ENCODE assay signal across 22 cellular contexts in the genomic region with DNA sequence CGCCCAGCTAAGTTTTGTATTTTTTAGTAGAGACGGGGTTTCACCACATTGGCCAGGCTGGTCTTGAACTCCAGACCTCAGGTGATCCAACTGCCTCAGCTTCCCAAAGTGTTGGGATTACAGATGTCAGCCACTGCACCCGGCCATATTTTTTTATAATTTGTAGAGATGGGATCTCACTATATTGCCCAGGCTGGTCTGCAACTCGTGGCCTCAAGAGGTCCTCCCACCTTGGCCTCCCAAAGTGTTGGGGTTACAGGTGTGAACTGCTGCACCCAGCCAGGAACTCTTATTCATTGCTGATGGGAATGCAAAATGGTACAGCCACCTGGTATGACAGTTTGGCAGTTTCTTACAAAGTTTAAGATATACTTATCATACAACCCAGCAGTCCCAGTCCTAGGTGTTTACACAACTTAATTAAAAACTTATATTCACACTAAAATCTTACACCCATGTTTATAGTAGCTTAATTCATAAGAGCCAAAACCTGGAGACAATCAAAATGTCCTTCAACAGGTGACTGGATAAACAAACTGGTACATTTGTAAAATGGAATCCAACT. TPM values are rescaled to one million over a fixed set of nuclear protein-coding genes. Genes with fewer than 3 reads are reported as not detected.
DNase-seq lines count a peak whose midpoint lies in the region; ATAC-seq, FAIRE-seq and TF ChIP-seq lines count a peak whose summit lies in the region.
"Had no signal": no experiment of that assay in that cellular context is flagged by ENCODE, and none has a peak within 500 bp of the region (broad histone marks: within the 10 kb centered on the region; RNA-seq: fewer than 3 reads in every experiment).

No MANE protein-coding gene starts in this region.

- H3K4me3 ChIP-seq in HepG2 (replicated peaks in 1 of 3; ENCODE audit: insufficient read depth in 1 of 3, low read depth in 2 of 3, low read length in 3 of 3) (no peak overlapping the region), right lobe of liver (no peak overlapping the region), body of pancreas (no peak overlapping the region), sigmoid colon (no peak overlapping the region)
- H3K4me3 ChIP-seq: BLaER1, HAP-1 had no signal

- POLR2A ChIA-PET in HepG2 (lab: Yijun Ruan, JAX), result interaction anchor here (2.0 kb wide), 1 partner anchor 13 kb away, joined by 4 read pairs; no protein-coding TSS in a partner anchor

- CTCF ChIA-PET in HepG2 (lab: Yijun Ruan, JAX; ENCODE audit: low intra/inter-chr PET ratio, low total read pairs), result no interaction called here

- TF ChIP-seq POLR2A in HepG2 (IDR thresholded peaks at IDR 0.05; ENCODE audit: insufficient read depth in 1 of 2, low read depth in 2 of 2, low read length in 2 of 2) (no peak), right lobe of liver (IDR thresholded peaks at IDR 0.05) (no peak), body of pancreas (IDR thresholded peaks at IDR 0.05) (no peak), sigmoid colon (IDR thresholded peaks at IDR 0.05) (no peak)

- 46% methylated on average over 4 of the region's 4 CpGs for WGBS in HepG2 (ENCODE audit: low lambda C conversion rate)
- 100% methylated on average over 2 of the region's 4 CpGs for WGBS in right lobe of liver (ENCODE audit: insufficient coverage, low coverage, low lambda C conversion rate, missing lambda C conversion rate)
- 73 to 79% methylated on average over 4 of the region's 4 CpGs for WGBS in body of pancreas, 2 donors
- 87 to 90% methylated on average over 4 of the region's 4 CpGs for WGBS in sigmoid colon, 2 donors

- H3K27me3 ChIP-seq in HepG2 (ENCODE audit: control insufficient read depth in 1 of 2, insufficient read depth in 2 of 2, low read length in 2 of 2), result no peaks in the 10 kb centered on the region
- no peaks in the 10 kb centered on the region for H3K27me3 ChIP-seq in right lobe of liver
- H3K27me3 ChIP-seq in body of pancreas, result no peaks in the 10 kb centered on the region
- H3K27me3 ChIP-seq in sigmoid colon, result no peaks in the 10 kb centered on the region
- H3K27me3 ChIP-seq: BLaER1 had no signal

- TF ChIP-seq CTCF in HepG2 (CRISPR knock-in tag; IDR thresholded peaks at IDR 0.05) (no peak), right lobe of liver (IDR thresholded peaks at IDR 0.05) (no peak), body of pancreas (IDR thresholded peaks at IDR 0.05) (no peak), sigmoid colon (IDR thresholded peaks at IDR 0.05) (no peak)

- H4K20me1 ChIP-seq in HepG2 (ENCODE audit: insufficient read depth, low read length), result no peaks in the 10 kb centered on the region
- H4K20me1 ChIP-seq: BLaER1 had no signal

- intact Hi-C loops in HepG2 (cut with micrococcal nuclease; ENCODE audit: unreplicated experiment), result no loop called here
- intact Hi-C loops in right lobe of liver (cut with DNase I), result no loop called here
- intact Hi-C loops in body of pancreas (cut with DNase I), result no loop called here
- intact Hi-C loops in sigmoid colon (cut with DNase I), result no loop called here

- no peaks in the 10 kb centered on the region for H3K79me2 ChIP-seq in HepG2 (ENCODE audit: insufficient read depth, low read length)

- H3K27ac ChIP-seq in HepG2 (ENCODE audit: extremely low read length, insufficient read depth, low read length) (no peak overlapping the region), right lobe of liver (no peak overlapping the region), body of pancreas (peak overlapping the region in 1 of 4 donors; percentile 6), sigmoid colon (no peak overlapping the region)
- H3K27ac ChIP-seq: 22Rv1, BLaER1, C4-2B had no signal

- H3K9me3 ChIP-seq in HepG2 (ENCODE audit: low read length) (no peaks in the 10 kb centered on the region), right lobe of liver (no peaks in the 10 kb centered on the region), body of pancreas (no peaks in the 10 kb centered on the region), sigmoid colon (no peaks in the 10 kb centered on the region)
- H3K9me3 ChIP-seq: BLaER1, Caco-2, HAP-1 had no signal

- in situ Hi-C loops in HepG2 (cut with HindIII; ENCODE audit: extremely low pct_ligation_motif_present, low pct_unique_long_range_greater_than_20kb), result no loop called here

- H3K4me2 ChIP-seq in HepG2 (ENCODE audit: low read depth, low read length), result no peak overlapping the region
- H3K4me2 ChIP-seq: BLaER1 had no signal

- ATAC-seq in HepG2, result no peak
- ATAC-seq in right lobe of liver, result no peak
- ATAC-seq in body of pancreas, result peak; percentile 38
- ATAC-seq in GM18517 (IDR thresholded peaks at IDR 0.05; ENCODE audit: unreplicated experiment), result no peak
- ATAC-seq in GM19397 (IDR thresholded peaks at IDR 0.05; ENCODE audit: unreplicated experiment), result no peak
- ATAC-seq: CD8-positive, alpha-beta T cell had no signal

- H2AFZ ChIP-seq in HepG2 (ENCODE audit: low read length), result no peak overlapping the region

- no peaks in the 10 kb centered on the region for H3K36me3 ChIP-seq in HepG2 (replicated peaks in 1 of 2; ENCODE audit: control insufficient read depth in 1 of 2, insufficient read depth in 2 of 2, low read length in 2 of 2)
- no peaks in the 10 kb centered on the region for H3K36me3 ChIP-seq in right lobe of liver
- no peaks in the 10 kb centered on the region for H3K36me3 ChIP-seq in body of pancreas (replicated peaks in 1 of 2; ENCODE audit: insufficient read depth in 1 of 2, low read depth in 2 of 2)
- H3K36me3 ChIP-seq in sigmoid colon, result no peaks in the 10 kb centered on the region
- H3K36me3 ChIP-seq: BLaER1, HAP-1 had no signal

- TF ChIP-seq EP300 in HepG2 (IDR thresholded peaks at IDR 0.05; ENCODE audit: low read depth in 2 of 2, low read length in 2 of 2) (no peak), HepG2 (CRISPR knock-in tag; IDR thresholded peaks at IDR 0.05; ENCODE audit: borderline replicate concordance) (no peak), sigmoid colon (IDR thresholded peaks at IDR 0.05) (no peak)

- TF ChIP-seq RAD21 in HepG2 (CRISPR knock-in tag; IDR thresholded peaks at IDR 0.05), result no peak

- H3K9ac ChIP-seq in HepG2 (ENCODE audit: insufficient read depth, low read depth, low read length), result no peak overlapping the region
- H3K9ac ChIP-seq: BLaER1 had no signal

- BruUV-seq in HepG2 (replicated peaks; lab: Mats Ljungman, UMichigan), result no TSS peak

- no peak for DNase-seq in HepG2 (ENCODE audit: low spot score)
- no peak for DNase-seq in right lobe of liver
- DNase-seq in body of pancreas, result peak in 1 of 4 donors; percentile 33
- peak; percentile 13 for DNase-seq in sigmoid colon
- DNase-seq in NCI-H1092 treated with DMSO at 0.1 percent for 48 hours (lab: John Stamatoyannopoulos, UW), result no peak
- DNase-seq: CD4-positive, CD25-positive, alpha-beta regulatory T cell; CD8-positive, alpha-beta T cell; DMS153; DND-41; GOT3 had no signal

- FAIRE-seq in HepG2 (lab: Jason Lieb, UNC), result no peak
- FAIRE-seq: A204.1, G401.6, GM12892, GM19239, H54 had no signal

- H3K4me1 ChIP-seq in HepG2 (ENCODE audit: insufficient read depth, low read length), result no peaks in the 10 kb centered on the region
- H3K4me1 ChIP-seq in right lobe of liver, result no peaks in the 10 kb centered on the region
- H3K4me1 ChIP-seq in body of pancreas, result no peaks in the 10 kb centered on the region
- H3K4me1 ChIP-seq in sigmoid colon, result no peaks in the 10 kb centered on the region
- H3K4me1 ChIP-seq: BLaER1, Caco-2, HAP-1 had no signal

RNA-seq across cellular contexts. Expression of a gene that starts 11.7 kb away (rescaled TPM):
- total RNA-seq in HepG2 (2016; rRNA removed; fragmentation: Illumina TruSeq; extraction: Trizol) (119 and 186 TPM in 2 replicates), right lobe of liver (10 to 100 TPM; 53.7 to 96.6 (median 70.4) TPM), body of pancreas (10 to 100 TPM; 50.4 to 78.3 TPM), sigmoid colon (100 to 1,000 TPM in 1 of 4 donors, 10 to 100 TPM in 3; 82.8 to 110 (median 92.7) TPM)
- total RNA-seq in HepG2 (2016; cell fraction: cytosol; rRNA removed; fragmentation: Illumina TruSeq; extraction: Trizol; ENCODE audit: low read depth), result 84.1 and 98.9 TPM in 2 replicates
- 118 and 170 TPM in 2 replicates for total RNA-seq in HepG2 (2016; cell fraction: insoluble cytoplasmic fraction; rRNA removed; fragmentation: Illumina TruSeq; extraction: Trizol)
- total RNA-seq in HepG2 (2016; cell fraction: membrane; rRNA removed; fragmentation: Illumina TruSeq; extraction: Trizol), result 217 and 243 TPM in 2 replicates
- total RNA-seq in HepG2 (2016; cell fraction: nucleus; rRNA removed; fragmentation: Illumina TruSeq; extraction: Trizol), result 77.6 and 86.1 TPM in 2 replicates
- polyA plus RNA-seq in HepG2 (2011; rRNA removed) (121 and 133 TPM in 2 replicates), sigmoid colon (10 to 100 TPM; 51.9 to 66.1 (median 58.3) TPM)
- 95.5 and 124 TPM in 2 replicates for polyA plus RNA-seq in HepG2 (2011; cell fraction: cytosol; rRNA removed)
- 55.6 and 68.1 TPM in 2 replicates for polyA plus RNA-seq in HepG2 (2011; cell fraction: nucleus; rRNA removed)
- 196 and 212 TPM in 2 replicates for polyA plus RNA-seq in HepG2 (2012)
- 100 and 110 TPM in 2 replicates for polyA plus RNA-seq in HepG2 (2016; cell fraction: cytosol; fragmentation: Illumina TruSeq; extraction: Trizol; ENCODE audit: low read depth)
- polyA plus RNA-seq in HepG2 (2016; cell fraction: insoluble cytoplasmic fraction; fragmentation: Illumina TruSeq; extraction: Trizol; ENCODE audit: low read depth), result 241 and 269 TPM in 2 replicates
- polyA plus RNA-seq in HepG2 (2016; cell fraction: membrane; fragmentation: Illumina TruSeq; extraction: Trizol; ENCODE audit: low read depth), result 212 and 250 TPM in 2 replicates
- 141 and 152 TPM in 2 replicates for polyA plus RNA-seq in HepG2 (2016; cell fraction: nucleus; fragmentation: Illumina TruSeq; extraction: Trizol; ENCODE audit: insufficient read depth, low read depth)
- polyA minus RNA-seq in HepG2 (2011; rRNA and poly(A)+ RNA removed; ENCODE audit: low replicate concordance), result 37.2 and 106 TPM in 2 replicates
- 158 and 174 TPM in 2 replicates for polyA minus RNA-seq in HepG2 (2011; cell fraction: cytosol; rRNA and poly(A)+ RNA removed)
- polyA minus RNA-seq in HepG2 (2011; cell fraction: nucleus; rRNA and poly(A)+ RNA removed), result 61.8 and 82.7 TPM in 2 replicates

RNA-seq across cellular contexts. Expression of a gene that starts 19.4 kb away (rescaled TPM):
- 72.8 and 88.3 TPM in 2 replicates for total RNA-seq in HepG2 (2016; rRNA removed; fragmentation: Illumina TruSeq; extraction: Trizol)
- total RNA-seq in HepG2 (2016; cell fraction: cytosol; rRNA removed; fragmentation: Illumina TruSeq; extraction: Trizol; ENCODE audit: low read depth), result 8.9 and 9.5 TPM in 2 replicates
- total RNA-seq in HepG2 (2016; cell fraction: insoluble cytoplasmic fraction; rRNA removed; fragmentation: Illumina TruSeq; extraction: Trizol), result 75.2 and 79.2 TPM in 2 replicates
- total RNA-seq in HepG2 (2016; cell fraction: membrane; rRNA removed; fragmentation: Illumina TruSeq; extraction: Trizol), result 14.0 and 18.2 TPM in 2 replicates
- 44.4 and 46.5 TPM in 2 replicates for total RNA-seq in HepG2 (2016; cell fraction: nucleus; rRNA removed; fragmentation: Illumina TruSeq; extraction: Trizol)
- polyA plus RNA-seq in HepG2 (2011; rRNA removed), result 42.6 and 48.0 TPM in 2 replicates
- 38.6 and 49.4 TPM in 2 replicates for polyA plus RNA-seq in HepG2 (2011; cell fraction: cytosol; rRNA removed)
- 62.5 and 66.4 TPM in 2 replicates for polyA plus RNA-seq in HepG2 (2011; cell fraction: nucleus; rRNA removed)
- polyA plus RNA-seq in HepG2 (2012), result 35.3 and 37.4 TPM in 2 replicates
- polyA plus RNA-seq in HepG2 (2016; cell fraction: cytosol; fragmentation: Illumina TruSeq; extraction: Trizol; ENCODE audit: low read depth), result 4.7 and 5.9 TPM in 2 replicates
- 85.6 and 97.5 TPM in 2 replicates for polyA plus RNA-seq in HepG2 (2016; cell fraction: insoluble cytoplasmic fraction; fragmentation: Illumina TruSeq; extraction: Trizol; ENCODE audit: low read depth)
- polyA plus RNA-seq in HepG2 (2016; cell fraction: membrane; fragmentation: Illumina TruSeq; extraction: Trizol; ENCODE audit: low read depth), result 8.4 and 10.7 TPM in 2 replicates
- polyA plus RNA-seq in HepG2 (2016; cell fraction: nucleus; fragmentation: Illumina TruSeq; extraction: Trizol; ENCODE audit: insufficient read depth, low read depth), result 80.8 and 84.7 TPM in 2 replicates
- polyA minus RNA-seq in HepG2 (2011; rRNA and poly(A)+ RNA removed; ENCODE audit: low replicate concordance), result 76.4 and 94.7 TPM in 2 replicates
- 26.3 and 26.8 TPM in 2 replicates for polyA minus RNA-seq in HepG2 (2011; cell fraction: cytosol; rRNA and poly(A)+ RNA removed)
- polyA minus RNA-seq in HepG2 (2011; cell fraction: nucleus; rRNA and poly(A)+ RNA removed), result 33.9 and 44.4 TPM in 2 replicates
- total RNA-seq in right lobe of liver, result 10 to 100 TPM in 5 of 6 experiments, 1 to 10 TPM in 1; 7.6 to 15.7 (median 11.6) TPM
- 10 to 100 TPM; 18.2 to 42.8 TPM for total RNA-seq in body of pancreas
- total RNA-seq in sigmoid colon, result 10 to 100 TPM; 23.5 to 28.2 (median 27.8) TPM
- polyA plus RNA-seq in sigmoid colon, result 10 to 100 TPM; 16.8 to 40.4 (median 22.2) TPM
